1 cellular context compared by ENCODE assay signal in the genomic region with DNA sequence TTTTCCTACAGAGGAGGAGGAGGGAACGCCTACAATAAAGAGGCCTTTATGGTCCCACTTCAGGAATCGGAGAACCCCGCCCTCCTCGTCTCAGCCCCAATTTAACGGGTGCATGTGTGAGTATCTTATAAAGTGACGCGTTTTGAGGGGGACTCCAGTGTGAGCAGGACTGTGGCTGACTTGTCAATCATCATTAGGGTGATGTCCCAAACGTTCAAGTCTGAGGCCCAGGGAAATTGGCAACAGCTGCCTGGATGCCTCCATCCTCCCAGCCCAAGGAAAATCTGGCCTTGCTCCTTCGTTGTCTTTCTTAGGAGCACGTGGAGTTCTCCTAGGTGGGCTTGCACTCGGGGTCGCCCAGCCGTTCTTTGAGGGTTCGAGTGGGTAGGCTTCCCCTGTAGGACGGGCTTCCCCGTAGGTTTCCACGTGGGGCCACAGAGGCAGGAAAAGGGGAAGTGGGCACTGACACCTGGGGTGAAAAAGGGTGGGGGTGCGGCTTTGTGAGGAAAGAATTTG.
TF ChIP-seq lines count a peak whose summit lies in the region.

No MANE protein-coding gene starts in this region.

TF ChIP-seq in SK-N-SH, 30 proteins besides CTCF, POLR2A, EP300 and RAD21 (continued from another document):
- TF ChIP-seq, protein P1, sequence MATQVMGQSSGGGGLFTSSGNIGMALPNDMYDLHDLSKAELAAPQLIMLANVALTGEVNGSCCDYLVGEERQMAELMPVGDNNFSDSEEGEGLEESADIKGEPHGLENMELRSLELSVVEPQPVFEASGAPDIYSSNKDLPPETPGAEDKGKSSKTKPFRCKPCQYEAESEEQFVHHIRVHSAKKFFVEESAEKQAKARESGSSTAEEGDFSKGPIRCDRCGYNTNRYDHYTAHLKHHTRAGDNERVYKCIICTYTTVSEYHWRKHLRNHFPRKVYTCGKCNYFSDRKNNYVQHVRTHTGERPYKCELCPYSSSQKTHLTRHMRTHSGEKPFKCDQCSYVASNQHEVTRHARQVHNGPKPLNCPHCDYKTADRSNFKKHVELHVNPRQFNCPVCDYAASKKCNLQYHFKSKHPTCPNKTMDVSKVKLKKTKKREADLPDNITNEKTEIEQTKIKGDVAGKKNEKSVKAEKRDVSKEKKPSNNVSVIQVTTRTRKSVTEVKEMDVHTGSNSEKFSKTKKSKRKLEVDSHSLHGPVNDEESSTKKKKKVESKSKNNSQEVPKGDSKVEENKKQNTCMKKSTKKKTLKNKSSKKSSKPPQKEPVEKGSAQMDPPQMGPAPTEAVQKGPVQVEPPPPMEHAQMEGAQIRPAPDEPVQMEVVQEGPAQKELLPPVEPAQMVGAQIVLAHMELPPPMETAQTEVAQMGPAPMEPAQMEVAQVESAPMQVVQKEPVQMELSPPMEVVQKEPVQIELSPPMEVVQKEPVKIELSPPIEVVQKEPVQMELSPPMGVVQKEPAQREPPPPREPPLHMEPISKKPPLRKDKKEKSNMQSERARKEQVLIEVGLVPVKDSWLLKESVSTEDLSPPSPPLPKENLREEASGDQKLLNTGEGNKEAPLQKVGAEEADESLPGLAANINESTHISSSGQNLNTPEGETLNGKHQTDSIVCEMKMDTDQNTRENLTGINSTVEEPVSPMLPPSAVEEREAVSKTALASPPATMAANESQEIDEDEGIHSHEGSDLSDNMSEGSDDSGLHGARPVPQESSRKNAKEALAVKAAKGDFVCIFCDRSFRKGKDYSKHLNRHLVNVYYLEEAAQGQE (IDR thresholded peaks at IDR 0.05; ENCODE audit: low read depth, low read length), result no peak
- TF ChIP-seq GATA2 (CRISPR knock-in tag; IDR thresholded peaks at IDR 0.05), result no peak
- TF ChIP-seq CHD2 (IDR thresholded peaks at IDR 0.05; ENCODE audit: low read length, partially characterized antibody), result no peak
- TF ChIP-seq, protein P2, sequence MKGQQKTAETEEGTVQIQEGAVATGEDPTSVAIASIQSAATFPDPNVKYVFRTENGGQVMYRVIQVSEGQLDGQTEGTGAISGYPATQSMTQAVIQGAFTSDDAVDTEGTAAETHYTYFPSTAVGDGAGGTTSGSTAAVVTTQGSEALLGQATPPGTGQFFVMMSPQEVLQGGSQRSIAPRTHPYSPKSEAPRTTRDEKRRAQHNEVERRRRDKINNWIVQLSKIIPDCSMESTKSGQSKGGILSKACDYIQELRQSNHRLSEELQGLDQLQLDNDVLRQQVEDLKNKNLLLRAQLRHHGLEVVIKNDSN (IDR thresholded peaks at IDR 0.05; ENCODE audit: borderline replicate concordance, low read depth), result no peak
- TF ChIP-seq SIN3A (IDR thresholded peaks at IDR 0.05; ENCODE audit: borderline replicate concordance, low read depth, low read length), result no peak
- TF ChIP-seq MXI1 (IDR thresholded peaks at IDR 0.05; ENCODE audit: low read depth, low read length), result no peak
- no peak for TF ChIP-seq FOXM1 (IDR thresholded peaks at IDR 0.05; ENCODE audit: low read depth)
- TF ChIP-seq FOXJ3 (CRISPR knock-in tag; IDR thresholded peaks at IDR 0.05), result no peak
- no peak for TF ChIP-seq JUND (IDR thresholded peaks at IDR 0.05)
- no peak for TF ChIP-seq GABPA (IDR thresholded peaks at IDR 0.05; ENCODE audit: low read depth)
- TF ChIP-seq USF2 (IDR thresholded peaks at IDR 0.05; ENCODE audit: borderline replicate concordance, low read depth, low read length), result no peak
- TF ChIP-seq, protein P3, sequence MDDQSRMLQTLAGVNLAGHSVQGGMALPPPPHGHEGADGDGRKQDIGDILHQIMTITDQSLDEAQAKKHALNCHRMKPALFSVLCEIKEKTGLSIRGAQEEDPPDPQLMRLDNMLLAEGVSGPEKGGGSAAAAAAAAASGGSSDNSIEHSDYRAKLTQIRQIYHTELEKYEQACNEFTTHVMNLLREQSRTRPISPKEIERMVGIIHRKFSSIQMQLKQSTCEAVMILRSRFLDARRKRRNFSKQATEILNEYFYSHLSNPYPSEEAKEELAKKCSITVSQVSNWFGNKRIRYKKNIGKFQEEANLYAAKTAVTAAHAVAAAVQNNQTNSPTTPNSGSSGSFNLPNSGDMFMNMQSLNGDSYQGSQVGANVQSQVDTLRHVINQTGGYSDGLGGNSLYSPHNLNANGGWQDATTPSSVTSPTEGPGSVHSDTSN (IDR thresholded peaks at IDR 0.05), result no peak
TF ChIP-seq in SK-N-SH: peak in this region for 0.
